Comparison of ENCODE assay signal across 16 cellular contexts in genomic region chr16:12150600-12150999, GRCh38.
DNase-seq lines count a peak whose midpoint lies in the region; ATAC-seq, FAIRE-seq and TF ChIP-seq lines count a peak whose summit lies in the region.
"Had no signal": no experiment of that assay in that cellular context is flagged by ENCODE, and none has a peak within 500 bp of the region (broad histone marks: within the 10 kb centered on the region; RNA-seq: fewer than 3 reads in every experiment).

No MANE protein-coding gene starts in this region.

- TF ChIP-seq RAD21 in K562 (CRISPR knock-in tag; conservative IDR thresholded peaks at IDR 0.05 in 1 of 2, IDR thresholded peaks at IDR 0.05 in 1 of 2) = no peak

- WGBS in K562 (ENCODE audit: insufficient coverage, low coverage, missing lambda C conversion rate) = 6% methylated on average over 8 of the region's 8 CpGs

- peak overlapping the region; percentile 78; the same call in 1 of the 2 replicates for H2AFZ ChIP-seq in OCI-LY7 (ENCODE audit: low read length)
- H2AFZ ChIP-seq in K562 (ENCODE audit: low read depth, low read length) = no peak overlapping the region

- no peaks in the 10 kb centered on the region for H4K20me1 ChIP-seq in OCI-LY7 (ENCODE audit: insufficient read depth, low read length)
- H4K20me1 ChIP-seq in K562 (replicated peaks; ENCODE audit: control insufficient read depth, insufficient read depth, low read length) = peaks cover 9% of the 10 kb centered on the region

- H3K27ac ChIP-seq in OCI-LY7 (ENCODE audit: low read depth, low read length, poor library complexity, severe bottlenecking) (peak overlapping the region; percentile 97), K562 (ENCODE audit: extremely low read depth, low read depth, low read length) (no peak overlapping the region)
- H3K27ac ChIP-seq: C4-2B had no signal

- no peak for FAIRE-seq in K562 (lab: Jason Lieb, UNC)
- FAIRE-seq: HTR-8/SVneo had no signal

- no peaks in the 10 kb centered on the region for H3K79me2 ChIP-seq in OCI-LY7 (ENCODE audit: insufficient read depth, low read depth, low read length)
- no peaks in the 10 kb centered on the region for H3K79me2 ChIP-seq in K562 (ENCODE audit: control insufficient read depth, insufficient read depth, low read length)

- POLR2A ChIA-PET in OCI-LY7 (lab: Charles Lee) = interaction anchor here (0.7 to 1.0 kb wide), 2 partner anchors 12 to 26 kb away, joined by 3 read pairs; no protein-coding TSS in a partner anchor
- POLR2A ChIA-PET in K562 (lab: Yijun Ruan, JAX) = interaction anchor here (1.1 kb wide), 1 partner anchor 39 kb away, joined by 4 read pairs; no protein-coding TSS in a partner anchor

- H3K9ac ChIP-seq in K562 (ENCODE audit: insufficient read depth in 1 of 2, low read depth in 2 of 2, low read length in 2 of 2) = no peak overlapping the region

- no peak for TF ChIP-seq POLR2A in K562 (conservative IDR thresholded peaks at IDR 0.05)

- intact Hi-C loops in OCI-LY7 (cut with micrococcal nuclease; ENCODE audit: unreplicated experiment) = no loop called here
- intact Hi-C loops in K562 (cut with micrococcal nuclease) = no loop called here

- TF ChIP-seq CTCF in OCI-LY7 (conservative IDR thresholded peaks at IDR 0.05; ENCODE audit: low read length) (no peak), K562 (IDR thresholded peaks at IDR 0.05 in 2 of 3, conservative IDR thresholded peaks at IDR 0.05 in 1 of 3; ENCODE audit: insufficient read depth in 2 of 3, low read depth in 1 of 3, low read length in 3 of 3) (no peak)

- CTCF ChIA-PET in OCI-LY7 (lab: Charles Lee; ENCODE audit: unreplicated experiment) = no interaction called here
- CTCF ChIA-PET in K562 (lab: Yijun Ruan, JAX; ENCODE audit: low intra/inter-chr PET ratio) = no interaction called here

- no peaks in the 10 kb centered on the region for H3K9me3 ChIP-seq in OCI-LY7 (ENCODE audit: low read length)
- no peaks in the 10 kb centered on the region for H3K9me3 ChIP-seq in K562 (replicated peaks; ENCODE audit: control insufficient read depth, insufficient read depth, low read depth, low read length)

- H3K36me3 ChIP-seq in OCI-LY7 (ENCODE audit: insufficient read depth, low read length) = no peaks in the 10 kb centered on the region
- no peaks in the 10 kb centered on the region for H3K36me3 ChIP-seq in K562 (ENCODE audit: control insufficient read depth, insufficient read depth, low read length)

- peak overlapping the region; percentile 7 for H3K4me3 ChIP-seq in OCI-LY7 (ENCODE audit: low read depth, low read length, poor library complexity, severe bottlenecking)
- no peak overlapping the region for H3K4me3 ChIP-seq in K562

- H3K4me1 ChIP-seq in OCI-LY7 (ENCODE audit: insufficient read depth, low read length, poor library complexity, severe bottlenecking) (peaks cover 71% of the 10 kb centered on the region), K562 (replicated peaks in 1 of 2; ENCODE audit: control insufficient read depth in 2 of 2, insufficient read depth in 2 of 2, low read length in 2 of 2) (peaks cover 0 to 9% of the 10 kb centered on the region in 2 experiments; a peak in 2 of 5 replicates)

- H3K9me1 ChIP-seq in K562 (ENCODE audit: control insufficient read depth, insufficient read depth, low read length) = no peaks in the 10 kb centered on the region

- DNase-seq in NCI-H146 (lab: John Stamatoyannopoulos, UW) (peak; percentile 27), NCI-H146 treated with DMSO at 0.1 percent for 48 hours (lab: John Stamatoyannopoulos, UW; ENCODE audit: unreplicated experiment) (no peak), OCI-LY7 (ENCODE audit: low spot score) (peak; percentile 55), K562 (ENCODE audit: extremely low read depth in 1 of 4, low spot score in 3 of 4) (no peak), RKO (ENCODE audit: low spot score) (no peak), inferior parietal cortex (ENCODE audit: extremely low spot score) (no peak), RPMI8226 (no peak)
- DNase-seq: 8988T, COR-L47, NCI-H1417, NCI-H2081 treated with DMSO at 0.1 percent for 48 hours, NCI-H524, SHP77 had no signal

- H3K9me2 ChIP-seq in OCI-LY7 (ENCODE audit: insufficient read depth, low read length) = no peaks in the 10 kb centered on the region

- ATAC-seq in K562 (no peak), GM18520 (IDR thresholded peaks at IDR 0.05; ENCODE audit: unreplicated experiment) (no peak)

- in situ Hi-C loops in K562 (cut with MboI) = no loop called here

- H3K4me2 ChIP-seq in OCI-LY7 (ENCODE audit: low read length) (peak overlapping the region; percentile 93), K562 (ENCODE audit: insufficient read depth, low read length) (no peak overlapping the region)

- no peak for TF ChIP-seq EP300 in K562 (IDR thresholded peaks at IDR 0.05; ENCODE audit: low read length)

- BruUV-seq in OCI-LY7 (replicated peaks; lab: Mats Ljungman, UMichigan) = no TSS peak
- no TSS peak for BruUV-seq in K562 (replicated peaks; lab: Mats Ljungman, UMichigan)

- peaks cover 0 to 4% of the 10 kb centered on the region in 2 experiments; a peak in 1 of 5 replicates for H3K27me3 ChIP-seq in K562 (ENCODE audit: control insufficient read depth in 2 of 2, insufficient read depth in 2 of 2, low read length in 2 of 2)

TF ChIP-seq in K562, 482 proteins besides CTCF, POLR2A, EP300 and RAD21:
- TF ChIP-seq NR2C1 (IDR thresholded peaks at IDR 0.05) (no peak), NR2C1 (tag; IDR thresholded peaks at IDR 0.05) (peak; percentile 41; the same call in 1 of the 2 replicates), GABPA (tag; conservative IDR thresholded peaks at IDR 0.05; ENCODE audit: low read depth) (0 out of 2 replicates have a peak, but pooled peaks have one; percentile 23), BHLHE40 (IDR thresholded peaks at IDR 0.05; ENCODE audit: low read length) (0 out of 2 replicates have a peak, but pooled peaks have one; percentile 24), CTBP1 (IDR thresholded peaks at IDR 0.05; ENCODE audit: borderline replicate concordance) (peak; percentile 72), HES1 (IDR thresholded peaks at IDR 0.05; ENCODE audit: low read depth) (peak; percentile 84), HMBOX1 (IDR thresholded peaks at IDR 0.05) (no peak), CXXC5 (CRISPR knock-in tag; IDR thresholded peaks at IDR 0.05) (peak; percentile 50; the same call in 1 of the 2 replicates), SOX6 (IDR thresholded peaks at IDR 0.05) (peak; percentile 57; the same call in 1 of the 2 replicates), PRPF4 (IDR thresholded peaks at IDR 0.05; ENCODE audit: insufficient read depth, low read depth, low read length, poor library complexity, severe bottlenecking) (no peak), SMAD1 (IDR thresholded peaks at IDR 0.05; ENCODE audit: low read depth, low read length, partially characterized antibody) (no peak), EZH2 (IDR thresholded peaks at IDR 0.05; ENCODE audit: borderline replicate concordance, low read depth, low read length) (no peak), RBM22 (IDR thresholded peaks at IDR 0.05; ENCODE audit: low read depth, low read length, poor library complexity, severe bottlenecking) (no peak), ESRRA (IDR thresholded peaks at IDR 0.05; ENCODE audit: borderline replicate concordance, low read depth) (peak; percentile 94), TCF3 (CRISPR knock-in tag; IDR thresholded peaks at IDR 0.05) (no peak), RCOR1 (IDR thresholded peaks at IDR 0.05; ENCODE audit: borderline replicate concordance in 1 of 2, low read depth in 2 of 2, low read length in 2 of 2) (peak in 1 of 2 experiments; percentile 52; a peak in 2 of 4 replicates), NRF1 (conservative IDR thresholded peaks at IDR 0.05 in 1 of 2, IDR thresholded peaks at IDR 0.05 in 1 of 2) (peak; percentile 53 to 61; a peak in 3 of 4 replicates)

Comparison
In these comparisons a context has a peak if more than half of its experiments do, and no peak if none do; other contexts are left out.
1. DNase-seq: peak in NCI-H146 (single experiment) and OCI-LY7 (single experiment); none in NCI-H146 treated with DMSO at 0.1 percent for 48 hours (single experiment), K562 (0 of 4), RKO (single experiment), inferior parietal cortex (single experiment) and RPMI8226 (single experiment).